Comparison of ENCODE assay signal across 17 cellular contexts in the genomic region with DNA sequence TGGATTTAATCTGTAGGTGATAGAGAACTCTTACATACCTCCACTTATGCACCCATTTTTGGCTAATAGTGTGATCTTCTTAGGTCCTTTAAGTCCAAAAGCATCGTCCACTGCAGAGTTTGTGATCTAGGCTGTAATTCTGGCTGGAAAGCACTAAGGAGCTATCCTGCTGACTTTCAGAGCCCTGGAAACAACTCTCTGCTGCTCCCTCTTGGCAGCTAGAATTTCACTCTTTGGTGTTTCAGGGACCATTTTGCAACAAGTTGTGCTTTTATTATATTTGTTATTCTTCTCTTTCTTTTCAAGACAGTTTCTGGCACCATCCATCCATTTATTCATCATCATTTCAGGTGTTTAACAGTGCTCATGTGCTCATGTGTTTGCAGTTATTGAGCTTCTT.
A peak's percentile ranks its signal among the peaks of the same experiment; 100 is the strongest.
DNase-seq lines count a peak whose midpoint lies in the region; ATAC-seq and TF ChIP-seq lines count a peak whose summit lies in the region.
"Had no signal": no experiment of that assay in that cellular context is flagged by ENCODE, and none has a peak within 500 bp of the region (broad histone marks: within the 10 kb centered on the region; RNA-seq: fewer than 3 reads in every experiment).

No MANE protein-coding gene starts in this region.

- ATAC-seq in GM18502 (IDR thresholded peaks at IDR 0.05; ENCODE audit: poor library complexity, unreplicated experiment) (no peak), upper lobe of left lung (ENCODE audit: low FRiP score in 2 of 2) (no peak)
- ATAC-seq: A549; natural killer cell treated with Interleukin-12 subunit alpha and Interleukin-12 subunit beta and Interleukin-15 and Interleukin-18, amount 100 ng/mL, for 72 hours had no signal

- peaks cover 1 to 12% (median 6%) of the 10 kb centered on the region in 7 donors for H3K9me3 Mint-ChIP-seq in CD14-positive monocyte

- H3K27ac Mint-ChIP-seq in CD14-positive monocyte = no peak overlapping the region
- H3K27ac Mint-ChIP-seq: natural killer cell treated with Interleukin-12 subunit alpha and Interleukin-12 subunit beta and Interleukin-15 and Interleukin-18, amount 100 ng/mL, for 72 hours had no signal

- no peaks in the 10 kb centered on the region for H3K4me1 ChIP-seq in upper lobe of left lung
- H3K4me1 ChIP-seq: A549 had no signal

- no peaks in the 10 kb centered on the region for H3K36me3 Mint-ChIP-seq in CD14-positive monocyte
- H3K36me3 Mint-ChIP-seq: natural killer cell treated with Interleukin-12 subunit alpha and Interleukin-12 subunit beta and Interleukin-15 and Interleukin-18, amount 100 ng/mL, for 72 hours had no signal

- H3K4me3 Mint-ChIP-seq in CD14-positive monocyte = no peak overlapping the region
- H3K4me3 Mint-ChIP-seq: natural killer cell treated with Interleukin-12 subunit alpha and Interleukin-12 subunit beta and Interleukin-15 and Interleukin-18, amount 100 ng/mL, for 72 hours had no signal

- intact Hi-C loops in CD14-positive monocyte (cut with micrococcal nuclease) = no loop called here

- H3K4me1 Mint-ChIP-seq in CD14-positive monocyte = no peaks in the 10 kb centered on the region

- no peaks in the 10 kb centered on the region for H3K36me3 ChIP-seq in upper lobe of left lung

- H3K9me3 ChIP-seq in upper lobe of left lung = no peaks in the 10 kb centered on the region
- H3K9me3 ChIP-seq: A549 had no signal

- TF ChIP-seq EP300 in upper lobe of left lung (IDR thresholded peaks at IDR 0.05) = no peak

- H3K27me3 Mint-ChIP-seq in CD14-positive monocyte (ENCODE audit: low read depth in 3 of 3) = peaks cover 0 to 2% (median 0%) of the 10 kb centered on the region in 3 donors
- H3K27me3 Mint-ChIP-seq: natural killer cell treated with Interleukin-12 subunit alpha and Interleukin-12 subunit beta and Interleukin-15 and Interleukin-18, amount 100 ng/mL, for 72 hours had no signal

- TF ChIP-seq CTCF in fibroblast of mammary gland (conservative IDR thresholded peaks at IDR 0.05; ENCODE audit: control insufficient read depth, insufficient read depth, low read depth, low read length) (peak; percentile 41), CD14-positive monocyte (IDR thresholded peaks at IDR 0.05) (no peak), upper lobe of left lung (IDR thresholded peaks at IDR 0.05) (no peak)

- WGBS in upper lobe of left lung, 2 donors = 46 to 69% methylated on average over 1 of the region's 1 CpG

- H3K27ac ChIP-seq in upper lobe of left lung = no peak overlapping the region
- H3K27ac ChIP-seq: A549, SK-N-MC had no signal

- peak; percentile 1 for DNase-seq in NCI-H82 (lab: John Stamatoyannopoulos, UW)
- no peak for DNase-seq in NCI-H82 treated with DMSO at 0.1 percent for 48 hours (lab: John Stamatoyannopoulos, UW; ENCODE audit: unreplicated experiment)
- peak; percentile 60 for DNase-seq in OCI-M1 (lab: John Stamatoyannopoulos, UW)
- DNase-seq in fibroblast of mammary gland (ENCODE audit: low read depth) = peak; percentile 36
- peak; percentile 4 for DNase-seq in skeletal muscle cell (ENCODE audit: low read depth)
- DNase-seq in CD14-positive monocyte (ENCODE audit: low spot score) = no peak
- DNase-seq in upper lobe of left lung = no peak
- DNase-seq: activated T-cell treated with anti-CD3 and anti-CD28 coated beads for 4 hours, dermis blood vessel endothelial cell, left cardiac atrium, NCI-H1417 treated with DMSO at 0.1 percent for 48 hours, NCI-H774, trophoblast cell had no signal

- no peaks in the 10 kb centered on the region for H3K27me3 ChIP-seq in upper lobe of left lung

- no peak for TF ChIP-seq POLR2A in upper lobe of left lung (IDR thresholded peaks at IDR 0.05)

- H3K4me3 ChIP-seq in fibroblast of mammary gland (ENCODE audit: control insufficient read depth, low read depth, low read length) = no peak overlapping the region
- no peak overlapping the region for H3K4me3 ChIP-seq in skeletal muscle cell (ENCODE audit: low read depth, low read length)
- no peak overlapping the region for H3K4me3 ChIP-seq in upper lobe of left lung
- H3K4me3 ChIP-seq: A549, SK-N-MC had no signal

Comparison
In these comparisons a context has a peak if more than half of its experiments do, and no peak if none do; other contexts are left out.
1. DNase-seq: peak in NCI-H82 (single experiment), OCI-M1 (single experiment), fibroblast of mammary gland (single experiment) and skeletal muscle cell (single experiment); none in NCI-H82 treated with DMSO at 0.1 percent for 48 hours (single experiment), CD14-positive monocyte (single experiment) and upper lobe of left lung (0 of 2).